Comparison of ENCODE assay signal across 15 cellular contexts in genomic region chr2:214322662-214323061, GRCh38.
DNase-seq lines count a peak whose midpoint lies in the region; ATAC-seq and TF ChIP-seq lines count a peak whose summit lies in the region.
"Had no signal": no experiment of that assay in that cellular context is flagged by ENCODE, and none has a peak within 500 bp of the region (broad histone marks: within the 10 kb centered on the region; RNA-seq: fewer than 3 reads in every experiment).

No MANE protein-coding gene starts in this region.

- TF ChIP-seq CTCF in epithelial cell of esophagus (IDR thresholded peaks at IDR 0.05; ENCODE audit: insufficient read depth, low read depth, low read length, missing control alignments) (no peak), retinal pigment epithelial cell (conservative IDR thresholded peaks at IDR 0.05; ENCODE audit: low read depth, low read length) (no peak)

- ATAC-seq in HG03521 (IDR thresholded peaks at IDR 0.05; ENCODE audit: unreplicated experiment) (no peak), GM19035 (IDR thresholded peaks at IDR 0.05; ENCODE audit: unreplicated experiment) (no peak), HG03025 (IDR thresholded peaks at IDR 0.05; ENCODE audit: low FRiP score, unreplicated experiment) (no peak)
- ATAC-seq: SK-N-SH treated with all-trans-retinoic acid at 6 μM for 48 hours had no signal

- H3K4me3 ChIP-seq in epithelial cell of esophagus (ENCODE audit: low read length) (no peak overlapping the region), retinal pigment epithelial cell (ENCODE audit: low read length) (no peak overlapping the region)
- H3K4me3 ChIP-seq: BLaER1 treated with 17β-estradiol and CSF1 and Interleukin-3, amounts not matched to agents 10 nM and 100 nM had no signal

- DNase-seq in GM04504 (ENCODE audit: low read depth) (peak; percentile 16), LHCN-M2 (ENCODE audit: low read depth) (peak; percentile 71), epithelial cell of esophagus (ENCODE audit: low read depth) (peak; percentile 7), retinal pigment epithelial cell (ENCODE audit: low read depth) (peak; percentile 19), DMS 273 treated with DMSO at 0.1 percent for 48 hours (lab: John Stamatoyannopoulos, UW) (no peak)
- DNase-seq: GOT3, NCI-H1048, NCI-H345, NCI-H748 treated with DMSO at 0.1 percent for 48 hours, Right ventricle myocardium superior had no signal
